In genomic region chr2:7672027-7672684, GRCh38 we compare ENCODE assay signal across 8 cellular contexts.
A peak's percentile ranks its signal among the peaks of the same experiment; 100 is the strongest.
DNase-seq lines count a peak whose midpoint lies in the region; ATAC-seq and TF ChIP-seq lines count a peak whose summit lies in the region.

No MANE protein-coding gene starts in this region.

- no peaks in the 10 kb centered on the region for H3K36me3 Mint-ChIP-seq in CD4-positive, alpha-beta memory T cell
- peaks cover 0 to 2% (median 0%) of the 10 kb centered on the region in 3 donors for H3K36me3 Mint-ChIP-seq in naive thymus-derived CD8-positive, alpha-beta T cell

- no peak overlapping the region for H4K8ac ChIP-seq in IMR-90 (ENCODE audit: low read depth in 2 of 2, low read length in 2 of 2)

- H3K56ac ChIP-seq in IMR-90 (ENCODE audit: extremely low read depth, insufficient read depth, low read length) = no peak overlapping the region

- H3K4me3 ChIP-seq in CD4-positive, alpha-beta memory T cell (ENCODE audit: low read length in 2 of 2) = no peak overlapping the region
- no peak overlapping the region for H3K4me3 ChIP-seq in IMR-90 (ENCODE audit: insufficient read depth, low read depth, low read length)
- no peak overlapping the region for H3K4me3 ChIP-seq in WERI-Rb-1 (ENCODE audit: low read depth, low read length)
- no peak overlapping the region for H3K4me3 ChIP-seq in coronary artery
- no peak overlapping the region for H3K4me3 ChIP-seq in aorta (ENCODE audit: low read length in 2 of 2)

- H3K23ac ChIP-seq in IMR-90 (ENCODE audit: low read depth, low read length) = no peak overlapping the region

- no peaks in the 10 kb centered on the region for H4K20me1 ChIP-seq in IMR-90 (ENCODE audit: insufficient read depth, low read length)

- BruUV-seq in IMR-90 (replicated peaks; lab: Mats Ljungman, UMichigan) = no TSS peak

- no peak overlapping the region for H4K91ac ChIP-seq in IMR-90 (ENCODE audit: insufficient read depth, low read depth, low read length)

- H2BK120ac ChIP-seq in IMR-90 (ENCODE audit: low read depth, low read length) = no peak overlapping the region

- no peak overlapping the region for H3K9ac ChIP-seq in IMR-90 (ENCODE audit: low read depth, low read length)

- 59% methylated on average over 3 of the region's 8 CpGs; no CpG with 5 or more reads in 1 of the 2 experiments for WGBS in IMR-90 (ENCODE audit: extremely low coverage in 2 of 2, insufficient read length in 1 of 2), 2 experiments
- WGBS in aorta, 2 donors = 93 to 97% methylated on average over 8 of the region's 8 CpGs

- CTCF ChIA-PET in CD4-positive, alpha-beta memory T cell (lab: Charles Lee; ENCODE audit: partially characterized antibody) = interaction anchor here (0.8 to 3.3 kb wide), 26 partner anchors 8 to 1016 kb away, joined by 3 to 34 read pairs (median 4); partner anchors contain the start of gene ID2
- CTCF ChIA-PET in IMR-90 (lab: Yijun Ruan, JAX) = interaction anchor here (0.6 kb wide), 3 partner anchors 23 to 852 kb away, joined by 3 to 4 read pairs (median 3); no protein-coding TSS in a partner anchor

- H2BK20ac ChIP-seq in IMR-90 (ENCODE audit: low read depth, low read length) = no peak overlapping the region

- no peak overlapping the region for H4K5ac ChIP-seq in IMR-90 (ENCODE audit: low read depth, low read length)

- TF ChIP-seq CTCF in IMR-90 (conservative IDR thresholded peaks at IDR 0.05; ENCODE audit: low read depth, low read length) (peak; percentile 36), WERI-Rb-1 (IDR thresholded peaks at IDR 0.05; ENCODE audit: low read depth, low read length) (peak; percentile 83), coronary artery (IDR thresholded peaks at IDR 0.05) (peak; percentile 14)

- no peak overlapping the region for H2BK5ac ChIP-seq in IMR-90 (ENCODE audit: low read depth, low read length, poor library complexity, severe bottlenecking)

- H2BK15ac ChIP-seq in IMR-90 (ENCODE audit: low read depth, low read length) = no peak overlapping the region

- no peak for TF ChIP-seq POLR2A in IMR-90 (IDR thresholded peaks at IDR 0.05; ENCODE audit: low read depth, low read length)

- H3K27me3 ChIP-seq in CD4-positive, alpha-beta memory T cell (ENCODE audit: insufficient read depth, low read length) = no peaks in the 10 kb centered on the region
- no peaks in the 10 kb centered on the region for H3K27me3 ChIP-seq in IMR-90 (ENCODE audit: control insufficient read depth, insufficient read depth, low read length)
- no peaks in the 10 kb centered on the region for H3K27me3 ChIP-seq in WERI-Rb-1 (ENCODE audit: insufficient read depth, low read depth, severe bottlenecking)
- no peaks in the 10 kb centered on the region for H3K27me3 ChIP-seq in aorta (ENCODE audit: control insufficient read depth in 1 of 2, insufficient read depth in 2 of 2, low read length in 1 of 2)

- H3K9me1 ChIP-seq in IMR-90 (ENCODE audit: insufficient read depth, low read length) = no peaks in the 10 kb centered on the region

- H3K27me3 Mint-ChIP-seq in CD4-positive, alpha-beta memory T cell = no peaks in the 10 kb centered on the region
- no peaks in the 10 kb centered on the region for H3K27me3 Mint-ChIP-seq in naive thymus-derived CD8-positive, alpha-beta T cell

- H3K14ac ChIP-seq in IMR-90 (replicated peaks; ENCODE audit: low read depth, low read length) = no peak overlapping the region

- no peak overlapping the region for H2AFZ ChIP-seq in IMR-90 (replicated peaks; ENCODE audit: low read length, poor library complexity)

- intact Hi-C loops in CD4-positive, alpha-beta memory T cell (cut with micrococcal nuclease) = loop anchor here (1.0 to 5.0 kb wide), 4 partner anchors 105 to 1011 kb away; partner anchors contain the start of gene ID2
- intact Hi-C loops in IMR-90 (cut with micrococcal nuclease) = no loop called here
- intact Hi-C loops in aorta (cut with DNase I) = no loop called here

- H2AK9ac ChIP-seq in IMR-90 (replicated peaks; ENCODE audit: low read depth, low read length, poor library complexity) = no peak overlapping the region

- no peak for ATAC-seq in IMR-90 (ENCODE audit: low read depth)
- ATAC-seq in naive thymus-derived CD8-positive, alpha-beta T cell = peak; percentile 78 to 90
- peak; percentile 43 for ATAC-seq in aorta (ENCODE audit: low FRiP score)
- ATAC-seq in HG02759 (IDR thresholded peaks at IDR 0.05; ENCODE audit: unreplicated experiment) = no peak
- no peak for ATAC-seq in GM21825 (IDR thresholded peaks at IDR 0.05; ENCODE audit: unreplicated experiment)

- H2AK5ac ChIP-seq in IMR-90 (ENCODE audit: low read depth, low read length) = no peak overlapping the region

- H3K27ac Mint-ChIP-seq in CD4-positive, alpha-beta memory T cell = peak overlapping the region; percentile 75 to 93 (median 89)
- H3K27ac Mint-ChIP-seq in naive thymus-derived CD8-positive, alpha-beta T cell = peak overlapping the region; percentile 82 to 99 (median 90)

- H3K4me1 ChIP-seq in CD4-positive, alpha-beta memory T cell (ENCODE audit: insufficient read depth, low read length) = peaks cover 19% of the 10 kb centered on the region
- H3K4me1 ChIP-seq in IMR-90 (ENCODE audit: control insufficient read depth, insufficient read depth, low read length) (no peaks in the 10 kb centered on the region), aorta (ENCODE audit: control insufficient read depth in 1 of 2, insufficient read depth in 2 of 2, low read length in 2 of 2) (no peaks in the 10 kb centered on the region)

- no peak overlapping the region for H3K4me2 ChIP-seq in IMR-90 (ENCODE audit: low read depth, low read length)

- dilution Hi-C loops in IMR-90 (cut with HindIII; ENCODE audit: low sequenced_read_pairs, unreplicated experiment) = no loop called here

- H3K27ac ChIP-seq in CD4-positive, alpha-beta memory T cell (ENCODE audit: low read depth, low read length) = no peak overlapping the region
- no peak overlapping the region for H3K27ac ChIP-seq in IMR-90 (ENCODE audit: insufficient read depth, low read length)
- H3K27ac ChIP-seq in WERI-Rb-1 = no peak overlapping the region
- no peak overlapping the region for H3K27ac ChIP-seq in coronary artery
- H3K27ac ChIP-seq in aorta (ENCODE audit: low read depth in 1 of 2, low read length in 2 of 2) = no peak overlapping the region

- H3K18ac ChIP-seq in IMR-90 (ENCODE audit: low read depth, low read length) = no peak overlapping the region

- H3K36me3 ChIP-seq in CD4-positive, alpha-beta memory T cell (ENCODE audit: insufficient read depth, low read length) = no peaks in the 10 kb centered on the region
- H3K36me3 ChIP-seq in IMR-90 (ENCODE audit: control insufficient read depth, insufficient read depth, low read length) = no peaks in the 10 kb centered on the region
- no peaks in the 10 kb centered on the region for H3K36me3 ChIP-seq in WERI-Rb-1
- H3K36me3 ChIP-seq in aorta (ENCODE audit: control insufficient read depth in 1 of 2, insufficient read depth in 2 of 2, low read length in 1 of 2) = no peaks in the 10 kb centered on the region

- in situ Hi-C loops in IMR-90 (cut with MboI; ENCODE audit: low sequenced_read_pairs) = no loop called here

- POLR2A ChIA-PET in CD4-positive, alpha-beta memory T cell (lab: Charles Lee; ENCODE audit: partially characterized antibody) = interaction anchor here (0.6 to 1.3 kb wide), 5 partner anchors 11 to 1020 kb away, joined by 3 to 4 read pairs (median 3); no protein-coding TSS in a partner anchor
- POLR2A ChIA-PET in IMR-90 (lab: Charles Lee; ENCODE audit: unreplicated experiment) = no interaction called here
- POLR2A ChIA-PET in naive thymus-derived CD8-positive, alpha-beta T cell (lab: Charles Lee) = interaction anchor here (0.6 to 2.3 kb wide), 10 partner anchors 25 to 1010 kb away, joined by 3 to 13 read pairs (median 4); partner anchors contain the start of gene ID2

- no peak overlapping the region for H3K4ac ChIP-seq in IMR-90 (ENCODE audit: low read depth, low read length)

- peaks cover 0 to 1% (median 0%) of the 10 kb centered on the region in 8 donors for H3K9me3 Mint-ChIP-seq in CD4-positive, alpha-beta memory T cell
- peaks cover 0 to 3% (median 0%) of the 10 kb centered on the region in 9 donors for H3K9me3 Mint-ChIP-seq in naive thymus-derived CD8-positive, alpha-beta T cell

- H3K4me1 Mint-ChIP-seq in CD4-positive, alpha-beta memory T cell = peaks cover 19 to 36% (median 25%) of the 10 kb centered on the region in 4 donors
- H3K4me1 Mint-ChIP-seq in naive thymus-derived CD8-positive, alpha-beta T cell = peaks cover 35 to 46% (median 36%) of the 10 kb centered on the region in 4 donors

- peak overlapping the region; percentile 3 to 82 (median 68) for H3K4me3 Mint-ChIP-seq in CD4-positive, alpha-beta memory T cell
- H3K4me3 Mint-ChIP-seq in naive thymus-derived CD8-positive, alpha-beta T cell = peak overlapping the region; percentile 27 to 80 (median 76)

- H3K9me3 ChIP-seq in CD4-positive, alpha-beta memory T cell (ENCODE audit: control insufficient read depth in 1 of 2, low read length in 2 of 2) = no peaks in the 10 kb centered on the region
- H3K9me3 ChIP-seq in IMR-90 (ENCODE audit: control insufficient read depth, insufficient read depth, low read length) = no peaks in the 10 kb centered on the region
- peaks cover 3% of the 10 kb centered on the region for H3K9me3 ChIP-seq in WERI-Rb-1 (ENCODE audit: severe bottlenecking)
- H3K9me3 ChIP-seq in aorta (ENCODE audit: control insufficient read depth, low read length) = no peaks in the 10 kb centered on the region

- no peaks in the 10 kb centered on the region for H3K79me1 ChIP-seq in IMR-90 (ENCODE audit: low read depth in 1 of 2, low read length in 2 of 2)

- peak in 4 of 5 donors; percentile 37 to 43 (median 43) for DNase-seq in CD4-positive, alpha-beta memory T cell
- DNase-seq in IMR-90 = peak; percentile 35
- DNase-seq in WERI-Rb-1 = peak; percentile 73
- DNase-seq in coronary artery (ENCODE audit: low spot score) = no peak
- DNase-seq in naive thymus-derived CD8-positive, alpha-beta T cell = peak in 9 of 10 donors; percentile 16 to 66 (median 48)
- peak in 1 of 2 donors; percentile 66 for DNase-seq in aorta

- 0 out of 2 replicates have a peak, but pooled peaks have one; percentile 13 for TF ChIP-seq RAD21 in IMR-90 (IDR thresholded peaks at IDR 0.05; ENCODE audit: low read length)

TF ChIP-seq in IMR-90, 13 proteins besides CTCF, POLR2A, EP300 and RAD21 (continues in another document):
- TF ChIP-seq SMC3 (IDR thresholded peaks at IDR 0.05; ENCODE audit: low read depth, low read length) = no peak
- TF ChIP-seq BHLHE40 (IDR thresholded peaks at IDR 0.05; ENCODE audit: low read depth, low read length) = no peak
- no peak for TF ChIP-seq MAZ (IDR thresholded peaks at IDR 0.05; ENCODE audit: borderline replicate concordance, low read depth, low read length)
- no peak for TF ChIP-seq RCOR1 (IDR thresholded peaks at IDR 0.05; ENCODE audit: insufficient replicate concordance, low read length)
- TF ChIP-seq RFX5 (IDR thresholded peaks at IDR 0.05; ENCODE audit: low read depth, low read length) = no peak

Comparison
In these comparisons a context has a peak if more than half of its experiments do, and no peak if none do; other contexts are left out.
1. ATAC-seq: peak in naive thymus-derived CD8-positive, alpha-beta T cell (2 of 2) and aorta (single experiment); none in IMR-90 (single experiment), HG02759 (single experiment) and GM21825 (single experiment).
2. CTCF ChIP-seq: peak in every context shown above with its lines; median percentile 83 in WERI-Rb-1; 36 in IMR-90; 14 in coronary artery.